ENCODE assay signal across 1 cellular context in genomic region chr15:75695634-75696302, GRCh38.
A peak's percentile ranks its signal among the peaks of the same experiment; 100 is the strongest.
TF ChIP-seq lines count a peak whose summit lies in the region.

No MANE protein-coding gene starts in this region.

TF ChIP-seq in IMR-90, 13 proteins besides CTCF, POLR2A, EP300 and RAD21:
- TF ChIP-seq USF2 (IDR thresholded peaks at IDR 0.05; ENCODE audit: low read depth, low read length): no peak
- peak; percentile 51 for TF ChIP-seq RCOR1 (IDR thresholded peaks at IDR 0.05; ENCODE audit: insufficient replicate concordance, low read length)
